ENCODE assay signal across 1 cellular context in the genomic region with DNA sequence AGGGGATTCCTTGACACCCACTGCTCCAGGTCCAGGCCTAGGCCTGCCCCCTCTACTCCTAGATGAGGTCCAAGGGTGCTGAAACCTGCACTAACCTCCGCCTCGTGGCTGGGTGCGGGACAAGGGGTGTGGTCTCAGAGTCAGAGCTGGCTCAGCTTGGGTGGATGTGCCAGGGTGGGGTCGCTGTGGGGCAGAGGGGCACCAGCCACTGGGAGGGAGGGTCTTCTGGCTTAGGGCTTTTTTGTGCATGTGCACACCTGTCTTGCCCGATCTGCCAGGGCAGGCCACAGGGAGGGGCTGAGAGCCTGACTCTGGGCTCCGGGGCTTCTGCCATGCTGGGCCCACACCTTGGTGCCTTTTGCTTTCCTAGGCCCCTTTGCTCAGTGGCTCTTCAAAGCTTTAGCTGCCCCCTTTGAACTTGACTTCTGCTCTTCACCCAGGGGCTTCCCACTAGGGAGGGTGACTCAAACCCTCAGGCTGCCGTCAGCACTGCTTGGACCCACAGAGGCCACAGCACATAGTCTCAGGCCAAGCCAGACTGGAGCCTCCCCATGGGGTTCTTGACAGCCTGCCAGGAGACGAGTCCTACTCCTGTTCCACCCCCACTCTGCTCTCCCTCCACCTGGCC.
TF ChIP-seq lines count a peak whose summit lies in the region.

No MANE protein-coding gene starts in this region.

TF ChIP-seq in HCT116, 20 proteins besides CTCF, POLR2A, EP300 and RAD21:
- TF ChIP-seq, protein P1, sequence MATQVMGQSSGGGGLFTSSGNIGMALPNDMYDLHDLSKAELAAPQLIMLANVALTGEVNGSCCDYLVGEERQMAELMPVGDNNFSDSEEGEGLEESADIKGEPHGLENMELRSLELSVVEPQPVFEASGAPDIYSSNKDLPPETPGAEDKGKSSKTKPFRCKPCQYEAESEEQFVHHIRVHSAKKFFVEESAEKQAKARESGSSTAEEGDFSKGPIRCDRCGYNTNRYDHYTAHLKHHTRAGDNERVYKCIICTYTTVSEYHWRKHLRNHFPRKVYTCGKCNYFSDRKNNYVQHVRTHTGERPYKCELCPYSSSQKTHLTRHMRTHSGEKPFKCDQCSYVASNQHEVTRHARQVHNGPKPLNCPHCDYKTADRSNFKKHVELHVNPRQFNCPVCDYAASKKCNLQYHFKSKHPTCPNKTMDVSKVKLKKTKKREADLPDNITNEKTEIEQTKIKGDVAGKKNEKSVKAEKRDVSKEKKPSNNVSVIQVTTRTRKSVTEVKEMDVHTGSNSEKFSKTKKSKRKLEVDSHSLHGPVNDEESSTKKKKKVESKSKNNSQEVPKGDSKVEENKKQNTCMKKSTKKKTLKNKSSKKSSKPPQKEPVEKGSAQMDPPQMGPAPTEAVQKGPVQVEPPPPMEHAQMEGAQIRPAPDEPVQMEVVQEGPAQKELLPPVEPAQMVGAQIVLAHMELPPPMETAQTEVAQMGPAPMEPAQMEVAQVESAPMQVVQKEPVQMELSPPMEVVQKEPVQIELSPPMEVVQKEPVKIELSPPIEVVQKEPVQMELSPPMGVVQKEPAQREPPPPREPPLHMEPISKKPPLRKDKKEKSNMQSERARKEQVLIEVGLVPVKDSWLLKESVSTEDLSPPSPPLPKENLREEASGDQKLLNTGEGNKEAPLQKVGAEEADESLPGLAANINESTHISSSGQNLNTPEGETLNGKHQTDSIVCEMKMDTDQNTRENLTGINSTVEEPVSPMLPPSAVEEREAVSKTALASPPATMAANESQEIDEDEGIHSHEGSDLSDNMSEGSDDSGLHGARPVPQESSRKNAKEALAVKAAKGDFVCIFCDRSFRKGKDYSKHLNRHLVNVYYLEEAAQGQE (IDR thresholded peaks at IDR 0.05; ENCODE audit: low read depth): no peak
- TF ChIP-seq, protein P2, sequence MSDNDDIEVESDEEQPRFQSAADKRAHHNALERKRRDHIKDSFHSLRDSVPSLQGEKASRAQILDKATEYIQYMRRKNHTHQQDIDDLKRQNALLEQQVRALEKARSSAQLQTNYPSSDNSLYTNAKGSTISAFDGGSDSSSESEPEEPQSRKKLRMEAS (IDR thresholded peaks at IDR 0.05): no peak
- TF ChIP-seq JUND (IDR thresholded peaks at IDR 0.05) (no peak), YY1 (IDR thresholded peaks at IDR 0.05; ENCODE audit: extremely low read depth, insufficient replicate concordance, low read depth, low read length) (no peak), ZNF274 (IDR thresholded peaks at IDR 0.05; ENCODE audit: low read depth, low read length) (no peak), SIN3A (IDR thresholded peaks at IDR 0.05; ENCODE audit: low read depth) (no peak), EGR1 (IDR thresholded peaks at IDR 0.05; ENCODE audit: low read depth) (no peak), EZH2 (IDR thresholded peaks at IDR 0.05) (no peak), FOSL1 (IDR thresholded peaks at IDR 0.05; ENCODE audit: low read depth) (no peak), CBX3 (IDR thresholded peaks at IDR 0.05; ENCODE audit: low read depth) (no peak)
- TF ChIP-seq, protein P3, sequence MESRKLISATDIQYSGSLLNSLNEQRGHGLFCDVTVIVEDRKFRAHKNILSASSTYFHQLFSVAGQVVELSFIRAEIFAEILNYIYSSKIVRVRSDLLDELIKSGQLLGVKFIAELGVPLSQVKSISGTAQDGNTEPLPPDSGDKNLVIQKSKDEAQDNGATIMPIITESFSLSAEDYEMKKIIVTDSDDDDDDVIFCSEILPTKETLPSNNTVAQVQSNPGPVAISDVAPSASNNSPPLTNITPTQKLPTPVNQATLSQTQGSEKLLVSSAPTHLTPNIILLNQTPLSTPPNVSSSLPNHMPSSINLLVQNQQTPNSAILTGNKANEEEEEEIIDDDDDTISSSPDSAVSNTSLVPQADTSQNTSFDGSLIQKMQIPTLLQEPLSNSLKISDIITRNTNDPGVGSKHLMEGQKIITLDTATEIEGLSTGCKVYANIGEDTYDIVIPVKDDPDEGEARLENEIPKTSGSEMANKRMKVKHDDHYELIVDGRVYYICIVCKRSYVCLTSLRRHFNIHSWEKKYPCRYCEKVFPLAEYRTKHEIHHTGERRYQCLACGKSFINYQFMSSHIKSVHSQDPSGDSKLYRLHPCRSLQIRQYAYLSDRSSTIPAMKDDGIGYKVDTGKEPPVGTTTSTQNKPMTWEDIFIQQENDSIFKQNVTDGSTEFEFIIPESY (IDR thresholded peaks at IDR 0.05; ENCODE audit: extremely low read depth, insufficient replicate concordance, low read length): no peak
- TF ChIP-seq, protein P4, sequence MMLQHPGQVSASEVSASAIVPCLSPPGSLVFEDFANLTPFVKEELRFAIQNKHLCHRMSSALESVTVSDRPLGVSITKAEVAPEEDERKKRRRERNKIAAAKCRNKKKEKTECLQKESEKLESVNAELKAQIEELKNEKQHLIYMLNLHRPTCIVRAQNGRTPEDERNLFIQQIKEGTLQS (IDR thresholded peaks at IDR 0.05): no peak
